In genomic region chr11:60964801-60965200, GRCh38 we compare ENCODE assay signal across 28 cellular contexts. TPM values are rescaled to one million over a fixed set of nuclear protein-coding genes. Genes with fewer than 3 reads are reported as not detected.
"Had no signal": no experiment of that assay in that cellular context is flagged by ENCODE, and none has a peak within 500 bp of the region (broad histone marks: within the 10 kb centered on the region; RNA-seq: fewer than 3 reads in every experiment).

No MANE protein-coding gene starts in this region.

- H3K9me3 ChIP-seq: ascending aorta, breast epithelium, colonic mucosa, gastroesophageal sphincter had no signal

- H3K27ac ChIP-seq: ascending aorta, breast epithelium, cardiac muscle cell, colonic mucosa, epithelial cell of prostate, esophagus squamous epithelium, gastroesophageal sphincter had no signal

- H3K4me1 ChIP-seq: ascending aorta, breast epithelium, colonic mucosa, esophagus squamous epithelium, gastroesophageal sphincter had no signal

- H3K27me3 ChIP-seq: ascending aorta, breast epithelium, colonic mucosa, esophagus squamous epithelium, gastroesophageal sphincter had no signal

- H3K36me3 ChIP-seq: ascending aorta, breast epithelium, cardiac muscle cell, colonic mucosa, esophagus squamous epithelium, gastroesophageal sphincter had no signal

- ATAC-seq: activated CD4-positive, alpha-beta T cell treated with anti-CD3 and anti-CD28 coated beads for 36 hours; activated CD8-positive, alpha-beta memory T cell treated with anti-CD3 and anti-CD28 coated beads, Interleukin-2, amount 10 ng/mL, durations not matched to agents 7 days and 5 days; activated CD8-positive, alpha-beta T cell treated with anti-CD3 and anti-CD28 coated beads, Interleukin-2, amount 10 ng/mL, durations not matched to agents 7 days and 5 days; activated naive CD4-positive, alpha-beta T cell treated with anti-CD3 and anti-CD28 coated beads, Interleukin-2, amount 50 U/mL, for 72 hours; gastroesophageal sphincter had no signal

- DNase-seq: activated CD4-positive, alpha-beta memory T cell treated with anti-CD3 and anti-CD28 coated beads for 36 hours; activated CD4-positive, alpha-beta T cell treated with anti-CD3 and anti-CD28 coated beads for 36 hours; activated CD4-positive, alpha-beta T cell treated with anti-CD3 and anti-CD28 coated beads, Interleukin-2, amount 10 ng/mL, durations not matched to agents 24 days and 14 days; activated CD4-positive, CD25-positive, alpha-beta regulatory T cell; activated CD4-positive, CD25-positive, alpha-beta regulatory T cell treated with anti-CD3 and anti-CD28 coated beads, Interleukin-2, amount 50 U/mL, for 72 hours; activated CD8-positive, alpha-beta memory T cell treated with anti-CD3 and anti-CD28 coated beads, Interleukin-2, amount 10 ng/mL, durations not matched to agents 7 days and 5 days; activated CD8-positive, alpha-beta memory T cell treated with anti-CD3 and anti-CD28 coated beads, Interleukin-2, amount 50 U/mL, for 4 hours; activated CD8-positive, alpha-beta T cell treated with anti-CD3 and anti-CD28 coated beads, Interleukin-2, amount 10 ng/mL, durations not matched to agents 7 days and 5 days; activated effector memory CD4-positive, alpha-beta T cell treated with anti-CD3 and anti-CD28 coated beads, Interleukin-2, amount 50 U/mL, for 16 hours; activated naive CD4-positive, alpha-beta T cell treated with anti-CD3 and anti-CD28 coated beads for 36 hours; activated naive CD8-positive, alpha-beta T cell treated with anti-CD3 and anti-CD28 coated beads, Interleukin-2, amount 10 ng/mL, durations not matched to agents 7 days and 5 days; activated T-cell treated with anti-CD3 and anti-CD28 coated beads, Interleukin-2, amount 50 U/mL, for 1 hour; activated T-cell treated with anti-CD3 and anti-CD28 coated beads, Interleukin-2, amount 50 U/mL, for 48 hours; central memory CD4-positive, alpha-beta T cell; colonic mucosa; effector CD8-positive, alpha-beta T cell; esophagus squamous epithelium; foreskin melanocyte; T-helper 2 cell had no signal

- H3K4me3 ChIP-seq: ascending aorta, breast epithelium, cardiac muscle cell, colonic mucosa, esophagus squamous epithelium, gastroesophageal sphincter had no signal

RNA-seq across cellular contexts. Expression of gene CD6, which starts 6.7 kb away (rescaled TPM):
- total RNA-seq: ascending aorta, endothelial cell of umbilical vein, fibroblast of lung, fibroblast of villous mesenchyme had no signal
- polyA plus RNA-seq: cardiac muscle cell, endothelial cell of umbilical vein, fibroblast of lung had no signal

RNA-seq across cellular contexts. Expression of gene SLC15A3, which starts 12.8 kb away (rescaled TPM):
- polyA plus RNA-seq: cardiac muscle cell had no signal
